Comparison of ENCODE assay signal across 1 cellular context in the genomic region with DNA sequence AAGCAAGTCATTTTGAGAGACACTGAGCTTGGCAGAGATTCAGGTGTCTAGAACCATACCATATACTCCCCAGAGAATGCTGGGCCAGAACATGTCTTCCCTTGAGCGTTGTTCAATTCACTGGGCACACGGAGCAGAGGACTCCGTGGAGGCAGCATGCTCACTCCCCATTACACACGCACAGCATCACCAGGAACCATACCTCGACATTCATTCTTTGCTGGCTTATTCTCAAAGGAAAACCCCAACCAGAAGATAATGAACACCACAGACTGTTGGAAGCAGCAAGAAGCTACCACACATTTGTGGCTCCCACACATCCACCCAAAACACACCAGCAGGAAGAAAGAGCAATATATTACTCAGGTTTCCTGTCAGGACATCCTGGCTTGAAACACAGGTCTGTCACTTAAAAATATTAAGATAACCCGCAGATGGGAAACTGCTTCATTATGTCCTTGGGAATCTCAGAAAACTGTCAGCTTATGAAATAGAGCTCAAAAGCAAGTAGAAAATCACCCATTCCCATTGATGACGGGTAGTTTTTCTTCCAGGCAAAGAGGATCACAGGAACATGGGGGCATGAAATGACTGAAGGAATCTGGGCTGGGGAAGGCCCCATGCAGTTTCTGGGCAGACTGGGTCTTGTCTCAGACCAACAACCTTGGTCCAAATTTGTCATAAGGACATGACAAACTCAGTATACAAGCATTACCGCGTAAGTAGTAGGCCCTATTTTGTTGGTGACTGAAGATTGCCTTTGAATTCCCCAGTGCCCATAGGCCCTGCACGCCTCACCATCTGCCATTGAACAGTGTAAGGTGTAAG.
TF ChIP-seq lines count a peak whose summit lies in the region.

No MANE protein-coding gene starts in this region.

TF ChIP-seq in GM23338, 12 proteins besides CTCF, POLR2A, EP300 and RAD21:
- TF ChIP-seq, protein P1, sequence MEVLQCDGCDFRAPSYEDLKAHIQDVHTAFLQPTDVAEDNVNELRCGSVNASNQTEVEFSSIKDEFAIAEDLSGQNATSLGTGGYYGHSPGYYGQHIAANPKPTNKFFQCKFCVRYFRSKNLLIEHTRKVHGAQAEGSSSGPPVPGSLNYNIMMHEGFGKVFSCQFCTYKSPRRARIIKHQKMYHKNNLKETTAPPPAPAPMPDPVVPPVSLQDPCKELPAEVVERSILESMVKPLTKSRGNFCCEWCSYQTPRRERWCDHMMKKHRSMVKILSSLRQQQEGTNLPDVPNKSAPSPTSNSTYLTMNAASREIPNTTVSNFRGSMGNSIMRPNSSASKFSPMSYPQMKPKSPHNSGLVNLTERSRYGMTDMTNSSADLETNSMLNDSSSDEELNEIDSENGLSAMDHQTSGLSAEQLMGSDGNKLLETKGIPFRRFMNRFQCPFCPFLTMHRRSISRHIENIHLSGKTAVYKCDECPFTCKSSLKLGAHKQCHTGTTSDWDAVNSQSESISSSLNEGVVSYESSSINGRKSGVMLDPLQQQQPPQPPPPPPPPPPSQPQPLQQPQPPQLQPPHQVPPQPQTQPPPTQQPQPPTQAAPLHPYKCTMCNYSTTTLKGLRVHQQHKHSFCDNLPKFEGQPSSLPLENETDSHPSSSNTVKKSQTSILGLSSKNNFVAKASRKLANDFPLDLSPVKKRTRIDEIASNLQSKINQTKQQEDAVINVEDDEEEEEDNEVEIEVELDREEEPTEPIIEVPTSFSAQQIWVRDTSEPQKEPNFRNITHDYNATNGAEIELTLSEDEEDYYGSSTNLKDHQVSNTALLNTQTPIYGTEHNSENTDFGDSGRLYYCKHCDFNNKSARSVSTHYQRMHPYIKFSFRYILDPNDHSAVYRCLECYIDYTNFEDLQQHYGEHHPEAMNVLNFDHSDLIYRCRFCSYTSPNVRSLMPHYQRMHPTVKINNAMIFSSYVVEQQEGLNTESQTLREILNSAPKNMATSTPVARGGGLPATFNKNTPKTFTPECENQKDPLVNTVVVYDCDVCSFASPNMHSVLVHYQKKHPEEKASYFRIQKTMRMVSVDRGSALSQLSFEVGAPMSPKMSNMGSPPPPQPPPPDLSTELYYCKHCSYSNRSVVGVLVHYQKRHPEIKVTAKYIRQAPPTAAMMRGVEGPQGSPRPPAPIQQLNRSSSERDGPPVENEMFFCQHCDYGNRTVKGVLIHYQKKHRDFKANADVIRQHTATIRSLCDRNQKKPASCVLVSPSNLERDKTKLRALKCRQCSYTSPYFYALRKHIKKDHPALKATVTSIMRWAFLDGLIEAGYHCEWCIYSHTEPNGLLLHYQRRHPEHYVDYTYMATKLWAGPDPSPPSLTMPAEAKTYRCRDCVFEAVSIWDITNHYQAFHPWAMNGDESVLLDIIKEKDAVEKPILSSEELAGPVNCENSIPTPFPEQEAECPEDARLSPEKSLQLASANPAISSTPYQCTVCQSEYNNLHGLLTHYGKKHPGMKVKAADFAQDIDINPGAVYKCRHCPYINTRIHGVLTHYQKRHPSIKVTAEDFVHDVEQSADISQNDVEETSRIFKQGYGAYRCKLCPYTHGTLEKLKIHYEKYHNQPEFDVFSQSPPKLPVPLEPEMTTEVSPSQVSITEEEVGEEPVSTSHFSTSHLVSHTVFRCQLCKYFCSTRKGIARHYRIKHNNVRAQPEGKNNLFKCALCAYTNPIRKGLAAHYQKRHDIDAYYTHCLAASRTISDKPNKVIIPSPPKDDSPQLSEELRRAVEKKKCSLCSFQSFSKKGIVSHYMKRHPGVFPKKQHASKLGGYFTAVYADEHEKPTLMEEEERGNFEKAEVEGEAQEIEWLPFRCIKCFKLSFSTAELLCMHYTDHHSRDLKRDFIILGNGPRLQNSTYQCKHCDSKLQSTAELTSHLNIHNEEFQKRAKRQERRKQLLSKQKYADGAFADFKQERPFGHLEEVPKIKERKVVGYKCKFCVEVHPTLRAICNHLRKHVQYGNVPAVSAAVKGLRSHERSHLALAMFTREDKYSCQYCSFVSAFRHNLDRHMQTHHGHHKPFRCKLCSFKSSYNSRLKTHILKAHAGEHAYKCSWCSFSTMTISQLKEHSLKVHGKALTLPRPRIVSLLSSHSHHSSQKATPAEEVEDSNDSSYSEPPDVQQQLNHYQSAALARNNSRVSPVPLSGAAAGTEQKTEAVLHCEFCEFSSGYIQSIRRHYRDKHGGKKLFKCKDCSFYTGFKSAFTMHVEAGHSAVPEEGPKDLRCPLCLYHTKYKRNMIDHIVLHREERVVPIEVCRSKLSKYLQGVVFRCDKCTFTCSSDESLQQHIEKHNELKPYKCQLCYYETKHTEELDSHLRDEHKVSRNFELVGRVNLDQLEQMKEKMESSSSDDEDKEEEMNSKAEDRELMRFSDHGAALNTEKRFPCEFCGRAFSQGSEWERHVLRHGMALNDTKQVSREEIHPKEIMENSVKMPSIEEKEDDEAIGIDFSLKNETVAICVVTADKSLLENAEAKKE (CRISPR knock-in tag; IDR thresholded peaks at IDR 0.05): no peak
- TF ChIP-seq STAT1 (IDR thresholded peaks at IDR 0.05; ENCODE audit: unreplicated experiment): no peak
- no peak for TF ChIP-seq NANOG (IDR thresholded peaks at IDR 0.05; ENCODE audit: borderline replicate concordance)
- TF ChIP-seq, protein P2, sequence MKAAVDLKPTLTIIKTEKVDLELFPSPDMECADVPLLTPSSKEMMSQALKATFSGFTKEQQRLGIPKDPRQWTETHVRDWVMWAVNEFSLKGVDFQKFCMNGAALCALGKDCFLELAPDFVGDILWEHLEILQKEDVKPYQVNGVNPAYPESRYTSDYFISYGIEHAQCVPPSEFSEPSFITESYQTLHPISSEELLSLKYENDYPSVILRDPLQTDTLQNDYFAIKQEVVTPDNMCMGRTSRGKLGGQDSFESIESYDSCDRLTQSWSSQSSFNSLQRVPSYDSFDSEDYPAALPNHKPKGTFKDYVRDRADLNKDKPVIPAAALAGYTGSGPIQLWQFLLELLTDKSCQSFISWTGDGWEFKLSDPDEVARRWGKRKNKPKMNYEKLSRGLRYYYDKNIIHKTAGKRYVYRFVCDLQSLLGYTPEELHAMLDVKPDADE (IDR thresholded peaks at IDR 0.05): no peak
- no peak for TF ChIP-seq JUNB (IDR thresholded peaks at IDR 0.05; ENCODE audit: unreplicated experiment)
- TF ChIP-seq EZH2 (IDR thresholded peaks at IDR 0.05; ENCODE audit: low read depth, unreplicated experiment): no peak
- TF ChIP-seq, protein P3, sequence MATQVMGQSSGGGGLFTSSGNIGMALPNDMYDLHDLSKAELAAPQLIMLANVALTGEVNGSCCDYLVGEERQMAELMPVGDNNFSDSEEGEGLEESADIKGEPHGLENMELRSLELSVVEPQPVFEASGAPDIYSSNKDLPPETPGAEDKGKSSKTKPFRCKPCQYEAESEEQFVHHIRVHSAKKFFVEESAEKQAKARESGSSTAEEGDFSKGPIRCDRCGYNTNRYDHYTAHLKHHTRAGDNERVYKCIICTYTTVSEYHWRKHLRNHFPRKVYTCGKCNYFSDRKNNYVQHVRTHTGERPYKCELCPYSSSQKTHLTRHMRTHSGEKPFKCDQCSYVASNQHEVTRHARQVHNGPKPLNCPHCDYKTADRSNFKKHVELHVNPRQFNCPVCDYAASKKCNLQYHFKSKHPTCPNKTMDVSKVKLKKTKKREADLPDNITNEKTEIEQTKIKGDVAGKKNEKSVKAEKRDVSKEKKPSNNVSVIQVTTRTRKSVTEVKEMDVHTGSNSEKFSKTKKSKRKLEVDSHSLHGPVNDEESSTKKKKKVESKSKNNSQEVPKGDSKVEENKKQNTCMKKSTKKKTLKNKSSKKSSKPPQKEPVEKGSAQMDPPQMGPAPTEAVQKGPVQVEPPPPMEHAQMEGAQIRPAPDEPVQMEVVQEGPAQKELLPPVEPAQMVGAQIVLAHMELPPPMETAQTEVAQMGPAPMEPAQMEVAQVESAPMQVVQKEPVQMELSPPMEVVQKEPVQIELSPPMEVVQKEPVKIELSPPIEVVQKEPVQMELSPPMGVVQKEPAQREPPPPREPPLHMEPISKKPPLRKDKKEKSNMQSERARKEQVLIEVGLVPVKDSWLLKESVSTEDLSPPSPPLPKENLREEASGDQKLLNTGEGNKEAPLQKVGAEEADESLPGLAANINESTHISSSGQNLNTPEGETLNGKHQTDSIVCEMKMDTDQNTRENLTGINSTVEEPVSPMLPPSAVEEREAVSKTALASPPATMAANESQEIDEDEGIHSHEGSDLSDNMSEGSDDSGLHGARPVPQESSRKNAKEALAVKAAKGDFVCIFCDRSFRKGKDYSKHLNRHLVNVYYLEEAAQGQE (IDR thresholded peaks at IDR 0.05; ENCODE audit: unreplicated experiment): no peak
- TF ChIP-seq POLR2AphosphoS5 (IDR thresholded peaks at IDR 0.05; ENCODE audit: low read depth): no peak
- TF ChIP-seq ZNF331 (CRISPR knock-in tag; IDR thresholded peaks at IDR 0.05; ENCODE audit: low read depth): no peak
- TF ChIP-seq ZNF114 (CRISPR knock-in tag; IDR thresholded peaks at IDR 0.05): no peak
- TF ChIP-seq EZH2phosphoT487 (IDR thresholded peaks at IDR 0.05; ENCODE audit: unreplicated experiment): no peak
- TF ChIP-seq CREB1 (CRISPR knock-in tag; IDR thresholded peaks at IDR 0.05; ENCODE audit: low read depth): no peak
TF ChIP-seq in GM23338: peak in this region for 0.
